20 cellular contexts compared by ENCODE assay signal in genomic region chr22:45640941-45641621, GRCh38. TPM values are rescaled to one million over a fixed set of nuclear protein-coding genes. Genes with fewer than 3 reads are reported as not detected.
DNase-seq lines count a peak whose midpoint lies in the region; ATAC-seq, FAIRE-seq and TF ChIP-seq lines count a peak whose summit lies in the region.
"Had no signal": no experiment of that assay in that cellular context is flagged by ENCODE, and none has a peak within 500 bp of the region (broad histone marks: within the 10 kb centered on the region; RNA-seq: fewer than 3 reads in every experiment).

No MANE protein-coding gene starts in this region.

- H3K23ac ChIP-seq in H9 (ENCODE audit: insufficient read length, low read depth, low read length), result no peak overlapping the region
- H3K23ac ChIP-seq in H1 (ENCODE audit: insufficient read length), result no peak overlapping the region
- peak overlapping the region; percentile 37 for H3K23ac ChIP-seq in trophoblast cell (ENCODE audit: low read length)

- H3K4me3 Mint-ChIP-seq in H9 (no peak overlapping the region), GM23338 (no peak overlapping the region)
- H3K4me3 Mint-ChIP-seq in activated CD4-positive, alpha-beta memory T cell treated with anti-CD3 and anti-CD28 coated beads for 36 hours, result no peak overlapping the region
- H3K4me3 Mint-ChIP-seq: B cell; CD4-positive, CD25-positive, alpha-beta regulatory T cell had no signal

- no peak overlapping the region for H2BK20ac ChIP-seq in H9 (ENCODE audit: low read depth, low read length, poor library complexity, severe bottlenecking)
- H2BK20ac ChIP-seq in H1 (ENCODE audit: low read length), result peak overlapping the region; percentile 80

- H3K27me3 Mint-ChIP-seq in H9 (ENCODE audit: low read depth) (peaks cover 49% of the 10 kb centered on the region), GM23338 (ENCODE audit: insufficient read depth, low read depth, poor library complexity) (peaks cover 20% of the 10 kb centered on the region)
- H3K27me3 Mint-ChIP-seq in activated CD4-positive, alpha-beta memory T cell treated with anti-CD3 and anti-CD28 coated beads for 36 hours, result peaks cover 36% of the 10 kb centered on the region

- CTCF ChIA-PET in A549 (lab: Yijun Ruan, JAX) (no interaction called here), H1 (lab: Charles Lee; ENCODE audit: partially characterized antibody) (interaction anchor here (1.2 to 1.7 kb wide), 2 partner anchors 7 to 43 kb away, joined by 4 read pairs; no protein-coding TSS in a partner anchor)
- CTCF ChIA-PET in activated CD4-positive, alpha-beta memory T cell treated with anti-CD3 and anti-CD28 coated beads for 36 hours (lab: Charles Lee), result no interaction called here

- H3K27ac Mint-ChIP-seq in H9, result no peak overlapping the region
- H3K27ac Mint-ChIP-seq in GM23338, result no peak overlapping the region
- no peak overlapping the region for H3K27ac Mint-ChIP-seq in activated CD4-positive, alpha-beta memory T cell treated with anti-CD3 and anti-CD28 coated beads for 36 hours
- H3K27ac Mint-ChIP-seq: CD4-positive, CD25-positive, alpha-beta regulatory T cell had no signal

- H3K23me2 ChIP-seq in H9 (ENCODE audit: insufficient read length, low read depth, low read length, poor library complexity, severe bottlenecking) (no peaks in the 10 kb centered on the region), H1 (ENCODE audit: low read depth, low read length) (peaks cover 3% of the 10 kb centered on the region; the same call in 1 of the 2 replicates)

- no peak overlapping the region for H4K91ac ChIP-seq in H9 (ENCODE audit: insufficient read length, low read depth, low read length)
- H4K91ac ChIP-seq in H1 (replicated peaks; ENCODE audit: insufficient read length, low read length), result peak overlapping the region; percentile 69
- H4K91ac ChIP-seq in trophoblast cell (ENCODE audit: low read depth, low read length), result peak overlapping the region; percentile 67

- H3K9me3 Mint-ChIP-seq in H9 (no peaks in the 10 kb centered on the region), GM23338 (no peaks in the 10 kb centered on the region)
- H3K9me3 Mint-ChIP-seq in activated CD4-positive, alpha-beta memory T cell treated with anti-CD3 and anti-CD28 coated beads for 36 hours, result no peaks in the 10 kb centered on the region
- H3K9me3 Mint-ChIP-seq: CD4-positive, CD25-positive, alpha-beta regulatory T cell had no signal

- H2AFZ ChIP-seq in H9 (ENCODE audit: low read length), result no peak overlapping the region
- H2AFZ ChIP-seq in H1 (ENCODE audit: low read length), result no peak overlapping the region
- H2AFZ ChIP-seq in trophoblast cell (ENCODE audit: insufficient read depth, low read length, poor library complexity), result no peak overlapping the region
- no peak overlapping the region; the same call in 1 of the 2 replicates for H2AFZ ChIP-seq in GM23338

- H3K36me3 Mint-ChIP-seq in H9 (ENCODE audit: insufficient read depth in 1 of 3, low read depth in 3 of 3), result no peaks in the 10 kb centered on the region
- H3K36me3 Mint-ChIP-seq in GM23338 (ENCODE audit: low read depth), result no peaks in the 10 kb centered on the region
- no peaks in the 10 kb centered on the region for H3K36me3 Mint-ChIP-seq in activated CD4-positive, alpha-beta memory T cell treated with anti-CD3 and anti-CD28 coated beads for 36 hours
- H3K36me3 Mint-ChIP-seq: CD4-positive, CD25-positive, alpha-beta regulatory T cell had no signal

- H2BK5ac ChIP-seq in H9 (ENCODE audit: insufficient read length, low read length) (no peak overlapping the region), H1 (ENCODE audit: low read depth, low read length) (peak overlapping the region; percentile 35; the same call in 1 of the 2 replicates), trophoblast cell (ENCODE audit: low read depth, low read length, poor library complexity) (peak overlapping the region; percentile 11)

- H3K4me1 Mint-ChIP-seq in H9, result peaks cover 33 to 34% of the 10 kb centered on the region in 2 experiments
- H3K4me1 Mint-ChIP-seq in GM23338, result peaks cover 24% of the 10 kb centered on the region
- H3K4me1 Mint-ChIP-seq in activated CD4-positive, alpha-beta memory T cell treated with anti-CD3 and anti-CD28 coated beads for 36 hours (ENCODE audit: low read depth), result peaks cover 8% of the 10 kb centered on the region

- FAIRE-seq in A549 (lab: Jason Lieb, UNC) (no peak), H1 (lab: Jason Lieb, UNC) (no peak)
- FAIRE-seq: A204.1 had no signal

- H3K4me3 ChIP-seq in A549 (no peak overlapping the region), H1 (ENCODE audit: extremely low read depth in 1 of 4, insufficient read depth in 2 of 4, low read depth in 3 of 4, low read length in 4 of 4) (no peak overlapping the region), trophoblast cell (ENCODE audit: low read depth, low read length) (no peak overlapping the region), GM23338 (no peak overlapping the region)

- H3K4me2 ChIP-seq in A549, result no peak overlapping the region; the same call in 2 of the 3 replicates
- no peak overlapping the region for H3K4me2 ChIP-seq in H9 (ENCODE audit: insufficient read depth, insufficient read length, low read length)
- H3K4me2 ChIP-seq in H1 (ENCODE audit: insufficient read depth in 1 of 2, low read depth in 2 of 2, low read length in 2 of 2), result no peak overlapping the region
- no peak overlapping the region for H3K4me2 ChIP-seq in trophoblast cell (ENCODE audit: low read length)
- no peak overlapping the region for H3K4me2 ChIP-seq in GM23338

- H3K56ac ChIP-seq in H9 (ENCODE audit: insufficient read length, low read depth, low read length), result no peak overlapping the region
- no peak overlapping the region for H3K56ac ChIP-seq in H1 (replicated peaks; ENCODE audit: insufficient read length, low read depth, low read length)

- POLR2A ChIA-PET in A549 (lab: Yijun Ruan, JAX) (no interaction called here), H1 (lab: Charles Lee; ENCODE audit: partially characterized antibody) (no interaction called here)
- POLR2A ChIA-PET in activated CD4-positive, alpha-beta memory T cell treated with anti-CD3 and anti-CD28 coated beads for 36 hours (lab: Charles Lee), result no interaction called here

- H3K9ac ChIP-seq in H9 (ENCODE audit: extremely low read depth, insufficient read length, low read length) (no peak overlapping the region), H1 (replicated peaks in 1 of 4; ENCODE audit: extremely low read depth in 1 of 4, low read depth in 3 of 4, low read length in 3 of 4) (no peak overlapping the region), trophoblast cell (ENCODE audit: low read length) (no peak overlapping the region)

- H3K18ac ChIP-seq in H9 (ENCODE audit: insufficient read length, low read depth, low read length), result no peak overlapping the region
- no peak overlapping the region for H3K18ac ChIP-seq in H1 (ENCODE audit: extremely low read depth, low read length)
- H3K18ac ChIP-seq in trophoblast cell (ENCODE audit: low read length), result no peak overlapping the region

- no peak overlapping the region for H2AK5ac ChIP-seq in H9 (ENCODE audit: insufficient read length, low read length)
- H2AK5ac ChIP-seq in H1 (ENCODE audit: low read depth, low read length), result no peak overlapping the region
- H2AK5ac ChIP-seq in trophoblast cell (ENCODE audit: low read length), result peak overlapping the region; percentile 86

- no peaks in the 10 kb centered on the region for H3F3A ChIP-seq in GM23338 (replicated peaks; ENCODE audit: low read depth)

- DNase-seq in A549 (ENCODE audit: low read depth in 1 of 2, low spot score in 1 of 2) (no peak), H9 (no peak), H1 (ENCODE audit: low read depth in 1 of 2, low spot score in 2 of 2) (no peak), trophoblast cell (no peak), GM23338 (ENCODE audit: low spot score) (no peak), DMS79 (lab: John Stamatoyannopoulos, UW) (no peak)
- no peak for DNase-seq in activated CD4-positive, alpha-beta memory T cell treated with anti-CD3 and anti-CD28 coated beads for 36 hours
- DNase-seq: CD4-positive, CD25-positive, alpha-beta regulatory T cell; DMS79 treated with DMSO at 0.1 percent for 48 hours; HCEC 1CT; KBM-7; NCI-H1092 treated with DMSO at 0.1 percent for 48 hours; NCI-H146; NCI-H2029 treated with DMSO at 0.1 percent for 48 hours; NCI-H226; NCI-H510A treated with DMSO at 0.1 percent for 48 hours; NCI-H748 treated with DMSO at 0.1 percent for 48 hours had no signal

- H3K79me2 ChIP-seq in H9 (ENCODE audit: insufficient read depth, low read length) (no peaks in the 10 kb centered on the region), H1 (ENCODE audit: control insufficient read depth in 1 of 2, insufficient read depth in 2 of 2, low read length in 2 of 2) (no peaks in the 10 kb centered on the region), trophoblast cell (ENCODE audit: control insufficient read depth, insufficient read depth, low read length, poor library complexity) (peaks cover 2% of the 10 kb centered on the region), GM23338 (replicated peaks; ENCODE audit: insufficient read depth) (no peaks in the 10 kb centered on the region)

- H3K9me2 ChIP-seq in GM23338 (ENCODE audit: insufficient read depth), result no peaks in the 10 kb centered on the region

- TF ChIP-seq EP300 in A549 (IDR thresholded peaks at IDR 0.05) (no peak), H1 (IDR thresholded peaks at IDR 0.05; ENCODE audit: borderline replicate concordance in 1 of 2, low read depth in 2 of 2, low read length in 2 of 2) (no peak)

- H3K27ac ChIP-seq in A549, result peak overlapping the region; percentile 99 to 100
- H3K27ac ChIP-seq in H9 (ENCODE audit: insufficient read length, low read depth, low read length), result no peak overlapping the region
- H3K27ac ChIP-seq in H1 (ENCODE audit: low read depth, low read length), result no peak overlapping the region
- H3K27ac ChIP-seq in trophoblast cell (ENCODE audit: low read depth, low read length), result no peak overlapping the region
- H3K27ac ChIP-seq in GM23338 (ENCODE audit: low read depth), result no peak overlapping the region

- H3K79me1 ChIP-seq in H9 (ENCODE audit: insufficient read depth, low read depth, low read length, poor library complexity, severe bottlenecking) (no peaks in the 10 kb centered on the region), H1 (ENCODE audit: low read depth, low read length) (no peaks in the 10 kb centered on the region), trophoblast cell (ENCODE audit: low read length) (peaks cover 25% of the 10 kb centered on the region)

- H2BK15ac ChIP-seq in H9 (ENCODE audit: low read depth, low read length) (no peak overlapping the region), H1 (ENCODE audit: low read length) (peak overlapping the region; percentile 61; the same call in 1 of the 2 replicates)

- TF ChIP-seq CTCF in A549 (IDR thresholded peaks at IDR 0.05) (no peak), H9 (conservative IDR thresholded peaks at IDR 0.05) (no peak), H1 (IDR thresholded peaks at IDR 0.05; ENCODE audit: control extremely low read depth in 1 of 3, insufficient read depth in 1 of 3, low read depth in 1 of 3, low read length in 3 of 3) (no peak), GM23338 (conservative IDR thresholded peaks at IDR 0.05; ENCODE audit: low read depth in 2 of 2) (no peak)

- TF ChIP-seq POLR2A in A549 (IDR thresholded peaks at IDR 0.05; ENCODE audit: low read length) (no peak), H1 (IDR thresholded peaks at IDR 0.05; ENCODE audit: control extremely low read depth in 1 of 2, low read depth in 2 of 2, low read length in 2 of 2) (no peak)

- no peak overlapping the region for H2BK12ac ChIP-seq in H9 (ENCODE audit: insufficient read length, low read depth, low read length)
- peak overlapping the region; percentile 7; the same call in 1 of the 2 replicates for H2BK12ac ChIP-seq in H1 (ENCODE audit: low read depth, low read length)
- H2BK12ac ChIP-seq in trophoblast cell (ENCODE audit: low read length), result peak overlapping the region; percentile 67

- no peak for TF ChIP-seq RAD21 in A549 (conservative IDR thresholded peaks at IDR 0.05 in 1 of 2, IDR thresholded peaks at IDR 0.05 in 1 of 2)
- no peak for TF ChIP-seq RAD21 in H1 (IDR thresholded peaks at IDR 0.05 in 1 of 2, conservative IDR thresholded peaks at IDR 0.05 in 1 of 2; ENCODE audit: low read depth in 2 of 2, low read length in 2 of 2)

- no peaks in the 10 kb centered on the region for H4K20me1 ChIP-seq in H9 (ENCODE audit: control insufficient read depth, insufficient read depth, insufficient read length)
- H4K20me1 ChIP-seq in H1 (replicated peaks in 1 of 2; ENCODE audit: control insufficient read depth in 1 of 2, insufficient read depth in 2 of 2, low read length in 2 of 2), result no peaks in the 10 kb centered on the region
- no peaks in the 10 kb centered on the region for H4K20me1 ChIP-seq in GM23338 (replicated peaks; ENCODE audit: insufficient read depth)

- H4K5ac ChIP-seq in H9 (ENCODE audit: insufficient read length, low read depth, low read length) (no peak overlapping the region), H1 (ENCODE audit: insufficient read length, low read depth, low read length) (no peak overlapping the region)

- H3K14ac ChIP-seq in H9 (ENCODE audit: insufficient read depth, low read length) (peak overlapping the region; percentile 20; the same call in 1 of the 2 replicates), H1 (ENCODE audit: insufficient read length) (no peak overlapping the region), trophoblast cell (ENCODE audit: low read length) (no peak overlapping the region)

- H2BK120ac ChIP-seq in H9 (ENCODE audit: low read depth, low read length, poor library complexity, severe bottlenecking) (no peak overlapping the region), H1 (replicated peaks; ENCODE audit: low read depth, low read length) (no peak overlapping the region), trophoblast cell (ENCODE audit: insufficient read depth, low read length, poor library complexity) (no peak overlapping the region)

- no peak overlapping the region for H3T11ph ChIP-seq in H9 (ENCODE audit: low read length)

- H4K8ac ChIP-seq in H9 (replicated peaks; ENCODE audit: insufficient read length, low read depth, low read length) (no peak overlapping the region), H1 (ENCODE audit: extremely low read depth, insufficient read depth, low read length) (no peak overlapping the region), trophoblast cell (ENCODE audit: low read depth, low read length) (no peak overlapping the region)

- H3K9me3 ChIP-seq in A549 (no peaks in the 10 kb centered on the region), H9 (ENCODE audit: control insufficient read depth, low read depth, low read length) (no peaks in the 10 kb centered on the region), H1 (ENCODE audit: insufficient read depth in 2 of 2, low read depth in 1 of 2, low read length in 1 of 2) (no peaks in the 10 kb centered on the region), trophoblast cell (ENCODE audit: insufficient read depth, low read depth, low read length) (peaks cover 4% of the 10 kb centered on the region)

- H4K12ac ChIP-seq in trophoblast cell (ENCODE audit: low read depth, low read length), result no peak overlapping the region

- H3K36me3 ChIP-seq in H1 (ENCODE audit: control insufficient read depth in 2 of 4, insufficient read depth in 4 of 4, low read length in 3 of 4) (no peaks in the 10 kb centered on the region), trophoblast cell (ENCODE audit: control insufficient read depth in 1 of 2, insufficient read depth in 2 of 2, low read length in 2 of 2) (no peaks in the 10 kb centered on the region), GM23338 (ENCODE audit: insufficient read depth) (no peaks in the 10 kb centered on the region)

- peaks cover 69% of the 10 kb centered on the region for H3K4me1 ChIP-seq in A549
- no peaks in the 10 kb centered on the region; the same call in 1 of the 2 replicates for H3K4me1 ChIP-seq in H9 (ENCODE audit: insufficient read depth, low read length)
- peaks cover 0 to 21% (median 16%) of the 10 kb centered on the region in 4 experiments; a peak in 6 of 7 replicates for H3K4me1 ChIP-seq in H1 (replicated peaks in 1 of 4; ENCODE audit: control insufficient read depth in 3 of 4, insufficient read depth in 4 of 4, low read length in 3 of 4)
- peaks cover 25 to 28% of the 10 kb centered on the region in 2 experiments for H3K4me1 ChIP-seq in trophoblast cell (ENCODE audit: control insufficient read depth in 1 of 2, insufficient read depth in 2 of 2, low read length in 2 of 2)
- peaks cover 9% of the 10 kb centered on the region for H3K4me1 ChIP-seq in GM23338 (ENCODE audit: insufficient read depth)

- WGBS in A549 (ENCODE audit: missing lambda C conversion rate), result 96% methylated on average over 16 of the region's 24 CpGs
- no CpG with 5 or more reads among the region's 24 CpGs for WGBS in H9 (ENCODE audit: extremely low coverage, insufficient read length, low lambda C conversion rate)
- WGBS in H1 (ENCODE audit: extremely low coverage in 1 of 2, insufficient coverage in 1 of 2, insufficient read length in 1 of 2, insufficient replicate concordance in 2 of 2, low coverage in 1 of 2, low lambda C conversion rate in 2 of 2, missing lambda C conversion rate in 1 of 2), 2 experiments, result 90% methylated on average over 24 of the region's 24 CpGs; no CpG with 5 or more reads in 1 of the 2 experiments
- WGBS in trophoblast cell (ENCODE audit: extremely low coverage, insufficient coverage, insufficient read length), result no CpG with 5 or more reads among the region's 24 CpGs

- intact Hi-C loops in activated CD4-positive, alpha-beta memory T cell treated with anti-CD3 and anti-CD28 coated beads for 36 hours (cut with micrococcal nuclease), result loop anchor here (10.0 kb wide), 2 partner anchors 66 to 224 kb away; no protein-coding TSS in a partner anchor

- H3K4ac ChIP-seq in H9 (ENCODE audit: low read depth, low read length), result no peak overlapping the region
- H3K4ac ChIP-seq in H1 (replicated peaks; ENCODE audit: insufficient read length, low read depth, low read length), result no peak overlapping the region
- peak overlapping the region; percentile 19 for H3K4ac ChIP-seq in trophoblast cell (ENCODE audit: low read depth, low read length)

- H3K27me3 ChIP-seq in H9 (ENCODE audit: insufficient read depth, low read length) (no peaks in the 10 kb centered on the region; the same call in 1 of the 2 replicates), H1 (replicated peaks in 1 of 4; ENCODE audit: control insufficient read depth in 3 of 4, extremely low read depth in 1 of 4, insufficient read depth in 3 of 4, low read length in 3 of 4) (peaks cover 0 to 16% (median 5%) of the 10 kb centered on the region in 4 experiments; a peak in 5 of 7 replicates), trophoblast cell (ENCODE audit: insufficient read depth, low read length) (no peaks in the 10 kb centered on the region), GM23338 (ENCODE audit: insufficient read depth) (peaks cover 14% of the 10 kb centered on the region)

- ATAC-seq in A549 (no peak), GM23338 (no peak)
- ATAC-seq: SK-N-SH treated with all-trans-retinoic acid at 6 μM for 48 hours had no signal

RNA-seq across cellular contexts. Expression of gene ATXN10, which starts 30.6 kb away (rescaled TPM):
- polyA plus RNA-seq in A549 (2011; rRNA removed) (281 and 378 TPM in 2 replicates), A549 (2017; fragmentation: RNase III; extraction: RNeasy Plus Mini Kit Qiagen cat#74134 plus additional on column Dnase treatment) (126 to 142 TPM (median 129 TPM) in 3 replicates), H1 (2011; rRNA removed) (62.5 and 134 TPM in 2 replicates), GM23338 (2016; fragmentation: Nextera tagmentation; extraction: Ambion mirVana) (72.5 and 99.0 TPM in 2 replicates)
- polyA plus RNA-seq in A549 (2012; cell fraction: cytosol; rRNA removed), result 103 and 107 TPM in 2 replicates
- 24.1 and 54.9 TPM in 2 replicates for polyA plus RNA-seq in A549 (2012; cell fraction: nucleus; rRNA removed)
- polyA minus RNA-seq in A549 (2011; rRNA and poly(A)+ RNA removed), result 298 and 349 TPM in 2 replicates
- total RNA-seq in H9 (2021), result 210 and 214 TPM in 2 replicates
- total RNA-seq in H1 (2021; fragmentation: NEBNext Ultra II Directional; extraction: Animal tissue kit (Norgen Biotek cat#: 25700)), result 194 and 210 TPM in 2 replicates
- 167 TPM for polyA plus RNA-seq in H1 (2011; cell fraction: cytosol; rRNA removed)
- polyA plus RNA-seq in H1 (2011; cell fraction: nucleus; rRNA removed), result 84.7 TPM
- polyA plus RNA-seq in H1 (2012, experiment 1 of 2), result 267 to 295 TPM (median 271 TPM) in 4 replicates
- polyA plus RNA-seq in H1 (2012, experiment 2 of 2), result 23.8 TPM
- 63.2 TPM for polyA plus RNA-seq in H1 (2013, experiment 1 of 2)
- 62.2 TPM for polyA plus RNA-seq in H1 (2013, experiment 2 of 2)
- 446 and 722 TPM in 2 replicates for polyA minus RNA-seq in H1 (2011; rRNA and poly(A)+ RNA removed)
- 116 TPM for polyA minus RNA-seq in H1 (2011; cell fraction: cytosol; rRNA and poly(A)+ RNA removed)
- polyA minus RNA-seq in H1 (2011; cell fraction: nucleus; rRNA and poly(A)+ RNA removed), result 177 TPM
- polyA plus RNA-seq in trophoblast cell (2013), result 64.4 and 67.4 TPM in 2 replicates
- 163 and 170 TPM in 2 replicates for total RNA-seq in GM23338 (2014; rRNA removed; shearing (Covaris generic))
- total RNA-seq in activated CD4-positive, alpha-beta memory T cell treated with anti-CD3 and anti-CD28 coated beads for 36 hours, result 10 to 100 TPM; 88.6 to 89.9 TPM

Comparison
In these comparisons a context has a peak if more than half of its experiments do, and no peak if none do; other contexts are left out.
1. H3K27ac ChIP-seq: peak in A549 (2 of 2); none in H9 (single experiment), H1 (single experiment), trophoblast cell (single experiment) and GM23338 (single experiment).
2. Of the 18 proteins assayed by ChIP-seq in both H1 and A549: peak only in H1: KDM1A; only in A549: none; in both: none; in neither: 17.